Comparison of ENCODE assay signal across 26 cellular contexts in the genomic region with DNA sequence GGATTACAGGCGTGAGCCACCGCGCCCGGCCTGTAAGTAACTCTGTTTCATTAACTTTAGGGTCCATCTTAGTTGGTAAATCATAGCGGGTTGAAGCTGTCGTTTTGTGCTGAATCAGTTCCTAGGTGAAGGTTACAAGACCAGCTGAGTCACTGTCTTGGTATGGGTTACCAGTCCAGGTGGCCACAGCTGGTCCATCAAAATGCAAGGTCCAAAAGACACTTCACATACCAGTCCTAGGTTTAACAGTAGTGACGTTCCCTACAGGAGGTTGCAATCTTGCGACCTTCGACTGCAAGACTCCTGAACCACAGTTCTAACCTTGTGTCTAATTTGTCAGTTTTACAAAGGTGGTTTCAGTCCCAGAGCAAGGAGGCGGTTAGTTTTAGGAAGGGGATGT.
"Had no signal": no experiment of that assay in that cellular context is flagged by ENCODE, and none has a peak within 500 bp of the region (broad histone marks: within the 10 kb centered on the region; RNA-seq: fewer than 3 reads in every experiment).

No MANE protein-coding gene starts in this region.

- DNase-seq: activated CD4-positive, alpha-beta memory T cell treated with anti-CD3 and anti-CD28 coated beads, Interleukin-2, amount 10 ng/mL, durations not matched to agents 7 days and 5 days; activated CD4-positive, alpha-beta T cell treated with anti-CD3 and anti-CD28 coated beads for 48 hours; activated naive CD4-positive, alpha-beta T cell treated with anti-CD3 and anti-CD28 coated beads for 36 hours; activated naive CD8-positive, alpha-beta T cell treated with anti-CD3 and anti-CD28 coated beads, Interleukin-2, amount 10 ng/mL, durations not matched to agents 7 days and 5 days; activated T-cell treated with anti-CD3 and anti-CD28 coated beads for 4 hours; activated T-cell treated with anti-CD3 and anti-CD28 coated beads, Interleukin-2, amount 50 U/mL, for 72 hours; brain microvascular endothelial cell; cortex of kidney; effector memory CD8-positive, alpha-beta T cell; erythroblast; hippocampal formation; left lung; lower lobe of right lung; mesenchymal stem cell; natural killer cell; occipital lobe; spleen; stimulated activated naive CD4-positive, alpha-beta T cell; tibial artery had no signal

- H3K36me3 Mint-ChIP-seq: activated naive CD8-positive, alpha-beta T cell treated with anti-CD3 and anti-CD28 coated beads, Interleukin-2, amount 10 ng/mL, durations not matched to agents 7 days and 5 days; natural killer cell; neural progenitor cell had no signal

- ATAC-seq: activated CD4-positive, CD25-positive, alpha-beta regulatory T cell treated with anti-CD3 and anti-CD28 coated beads, Interleukin-2, amount 50 U/mL, for 24 hours; activated T-cell treated with anti-CD3 and anti-CD28 coated beads, Interleukin-2, amount 50 U/mL, for 72 hours; effector memory CD8-positive, alpha-beta T cell; gastroesophageal sphincter; left lung; lower lobe of right lung; natural killer cell had no signal

- H3K27ac Mint-ChIP-seq: activated CD4-positive, alpha-beta memory T cell treated with anti-CD3 and anti-CD28 coated beads, Interleukin-2, amount 10 ng/mL, durations not matched to agents 7 days and 5 days; activated naive CD4-positive, alpha-beta T cell treated with anti-CD3 and anti-CD28 coated beads for 36 hours; activated naive CD8-positive, alpha-beta T cell treated with anti-CD3 and anti-CD28 coated beads, Interleukin-2, amount 10 ng/mL, durations not matched to agents 7 days and 5 days; activated T-cell treated with anti-CD3 and anti-CD28 coated beads, Interleukin-2, amount 50 U/mL, for 72 hours; effector memory CD8-positive, alpha-beta T cell; natural killer cell; neural progenitor cell had no signal

- H3K4me3 Mint-ChIP-seq: activated CD4-positive, alpha-beta memory T cell treated with anti-CD3 and anti-CD28 coated beads, Interleukin-2, amount 10 ng/mL, durations not matched to agents 7 days and 5 days; activated naive CD4-positive, alpha-beta T cell treated with anti-CD3 and anti-CD28 coated beads for 36 hours; activated naive CD8-positive, alpha-beta T cell treated with anti-CD3 and anti-CD28 coated beads, Interleukin-2, amount 10 ng/mL, durations not matched to agents 7 days and 5 days; activated T-cell treated with anti-CD3 and anti-CD28 coated beads, Interleukin-2, amount 50 U/mL, for 72 hours; effector memory CD8-positive, alpha-beta T cell; natural killer cell; neural progenitor cell had no signal

- H3K9me3 ChIP-seq: ascending aorta, gastroesophageal sphincter, left lung, lower lobe of right lung, right atrium auricular region, spleen, suprapubic skin, tibial artery had no signal

- H3K4me1 Mint-ChIP-seq: activated CD4-positive, alpha-beta memory T cell treated with anti-CD3 and anti-CD28 coated beads, Interleukin-2, amount 10 ng/mL, durations not matched to agents 7 days and 5 days; activated naive CD8-positive, alpha-beta T cell treated with anti-CD3 and anti-CD28 coated beads, Interleukin-2, amount 10 ng/mL, durations not matched to agents 7 days and 5 days; natural killer cell; neural progenitor cell had no signal

- H3K27me3 Mint-ChIP-seq: activated CD4-positive, alpha-beta memory T cell treated with anti-CD3 and anti-CD28 coated beads, Interleukin-2, amount 10 ng/mL, durations not matched to agents 7 days and 5 days; activated naive CD8-positive, alpha-beta T cell treated with anti-CD3 and anti-CD28 coated beads, Interleukin-2, amount 10 ng/mL, durations not matched to agents 7 days and 5 days had no signal

- H3K9ac ChIP-seq: neural progenitor cell had no signal

- H3K27ac ChIP-seq: ascending aorta, brain microvascular endothelial cell, gastroesophageal sphincter, left lung, lower lobe of right lung, neural progenitor cell, right atrium auricular region, spleen, suprapubic skin, tibial artery, VCaP had no signal

- H3K4me1 ChIP-seq: ascending aorta, left lung, lower lobe of right lung, right atrium auricular region, spleen, suprapubic skin had no signal

- H3K4me2 ChIP-seq: neural progenitor cell had no signal

- H3K4me3 ChIP-seq: ascending aorta, gastroesophageal sphincter, left lung, lower lobe of right lung, neural progenitor cell, right atrium auricular region, spleen, suprapubic skin, tibial artery had no signal

- H2AFZ ChIP-seq: neural progenitor cell had no signal

- H3K27me3 ChIP-seq: ascending aorta, brain microvascular endothelial cell, gastroesophageal sphincter, left lung, neural progenitor cell, right atrium auricular region had no signal

- H3K36me3 ChIP-seq: ascending aorta, brain microvascular endothelial cell, gastroesophageal sphincter, left lung, lower lobe of right lung, neural progenitor cell, right atrium auricular region, spleen, suprapubic skin, tibial artery had no signal

- H3K9me3 Mint-ChIP-seq: activated CD4-positive, alpha-beta memory T cell treated with anti-CD3 and anti-CD28 coated beads, Interleukin-2, amount 10 ng/mL, durations not matched to agents 7 days and 5 days; activated naive CD4-positive, alpha-beta T cell treated with anti-CD3 and anti-CD28 coated beads for 36 hours; activated naive CD8-positive, alpha-beta T cell treated with anti-CD3 and anti-CD28 coated beads, Interleukin-2, amount 10 ng/mL, durations not matched to agents 7 days and 5 days; activated T-cell treated with anti-CD3 and anti-CD28 coated beads, Interleukin-2, amount 50 U/mL, for 72 hours; natural killer cell; neural progenitor cell had no signal
